Comparison of ENCODE assay signal across 14 cellular contexts in genomic region chr22:24695958-24696511, GRCh38.
DNase-seq lines count a peak whose midpoint lies in the region; ATAC-seq and TF ChIP-seq lines count a peak whose summit lies in the region.
"Had no signal": no experiment of that assay in that cellular context is flagged by ENCODE, and none has a peak within 500 bp of the region (broad histone marks: within the 10 kb centered on the region; RNA-seq: fewer than 3 reads in every experiment).

No MANE protein-coding gene starts in this region.

- no peak for ATAC-seq in GM21528 (IDR thresholded peaks at IDR 0.05; ENCODE audit: low FRiP score, unreplicated experiment)
- ATAC-seq: A549, esophagus mucosa had no signal

- peaks cover 2% of the 10 kb centered on the region for H3K4me1 Mint-ChIP-seq in osteocyte (ENCODE audit: unreplicated experiment)
- H3K4me1 Mint-ChIP-seq: activated CD4-positive, alpha-beta T cell treated with anti-CD3 and anti-CD28 coated beads, Interleukin-2, amount 10 ng/mL, durations not matched to agents 7 days and 5 days; activated naive CD8-positive, alpha-beta T cell treated with anti-CD3 and anti-CD28 coated beads, Interleukin-2, amount 10 ng/mL, durations not matched to agents 7 days and 5 days had no signal

- 12 to 23% (median 16%) methylated on average over 6 to 7 of the region's 7 CpGs for WGBS in spleen, 5 donors
- WGBS in ovary, 3 donors: 10 to 12% (median 11%) methylated on average over 7 of the region's 7 CpGs

- peak overlapping the region; percentile 60 for H3K9ac ChIP-seq in iPS-15b (ENCODE audit: low read depth, low read length)

- no peaks in the 10 kb centered on the region for H3K27me3 ChIP-seq in iPS-15b (ENCODE audit: control insufficient read depth, insufficient read depth, low read length)
- H3K27me3 ChIP-seq in spleen (replicated peaks in 1 of 7): no peaks in the 10 kb centered on the region
- H3K27me3 ChIP-seq in ovary: no peaks in the 10 kb centered on the region
- H3K27me3 ChIP-seq: uterus had no signal

- H3K9me3 Mint-ChIP-seq in osteocyte (ENCODE audit: unreplicated experiment): no peaks in the 10 kb centered on the region
- H3K9me3 Mint-ChIP-seq: activated CD4-positive, alpha-beta T cell treated with anti-CD3 and anti-CD28 coated beads, Interleukin-2, amount 10 ng/mL, durations not matched to agents 7 days and 5 days; activated naive CD8-positive, alpha-beta T cell treated with anti-CD3 and anti-CD28 coated beads, Interleukin-2, amount 10 ng/mL, durations not matched to agents 7 days and 5 days; naive B cell had no signal

- TF ChIP-seq EP300 in ovary (IDR thresholded peaks at IDR 0.05): no peak

- no peak overlapping the region for H3K4me3 Mint-ChIP-seq in osteocyte (ENCODE audit: unreplicated experiment)
- H3K4me3 Mint-ChIP-seq: activated CD4-positive, alpha-beta T cell treated with anti-CD3 and anti-CD28 coated beads, Interleukin-2, amount 10 ng/mL, durations not matched to agents 7 days and 5 days; activated naive CD8-positive, alpha-beta T cell treated with anti-CD3 and anti-CD28 coated beads, Interleukin-2, amount 10 ng/mL, durations not matched to agents 7 days and 5 days; naive B cell had no signal

- peak overlapping the region; percentile 73; the same call in 1 of the 2 replicates for H3K27ac ChIP-seq in VCaP
- H3K27ac ChIP-seq in spleen: peak overlapping the region in 6 of 8 donors; percentile 9 to 64 (median 54)
- H3K27ac ChIP-seq in ovary: no peak overlapping the region
- H3K27ac ChIP-seq: A549, uterus had no signal

- TF ChIP-seq POLR2A in spleen (IDR thresholded peaks at IDR 0.05) (no peak), ovary (IDR thresholded peaks at IDR 0.05) (no peak)

- H3K36me3 ChIP-seq in iPS-15b (ENCODE audit: control insufficient read depth, insufficient read depth, low read length) (peaks cover 5% of the 10 kb centered on the region), spleen (no peaks in the 10 kb centered on the region), ovary (no peaks in the 10 kb centered on the region)
- H3K36me3 ChIP-seq: uterus had no signal

- H3K36me3 Mint-ChIP-seq in osteocyte (ENCODE audit: unreplicated experiment): no peaks in the 10 kb centered on the region
- H3K36me3 Mint-ChIP-seq: activated naive CD8-positive, alpha-beta T cell treated with anti-CD3 and anti-CD28 coated beads, Interleukin-2, amount 10 ng/mL, durations not matched to agents 7 days and 5 days; naive B cell had no signal

- H3K9me3 ChIP-seq in iPS-15b (ENCODE audit: control insufficient read depth, insufficient read depth, low read length): no peaks in the 10 kb centered on the region
- no peaks in the 10 kb centered on the region for H3K9me3 ChIP-seq in spleen
- no peaks in the 10 kb centered on the region for H3K9me3 ChIP-seq in ovary
- H3K9me3 ChIP-seq: A549, uterus had no signal

- TF ChIP-seq CTCF in VCaP (conservative IDR thresholded peaks at IDR 0.05): no peak
- no peak for TF ChIP-seq CTCF in spleen (IDR thresholded peaks at IDR 0.05 in 8 of 11, conservative IDR thresholded peaks at IDR 0.05 in 3 of 11)
- no peak for TF ChIP-seq CTCF in ovary (IDR thresholded peaks at IDR 0.05)
- no peak for TF ChIP-seq CTCF in osteocyte (IDR thresholded peaks at IDR 0.05)

- H3K27ac Mint-ChIP-seq in osteocyte (ENCODE audit: unreplicated experiment): no peak overlapping the region
- H3K27ac Mint-ChIP-seq: activated CD4-positive, alpha-beta T cell treated with anti-CD3 and anti-CD28 coated beads, Interleukin-2, amount 10 ng/mL, durations not matched to agents 7 days and 5 days; activated naive CD8-positive, alpha-beta T cell treated with anti-CD3 and anti-CD28 coated beads, Interleukin-2, amount 10 ng/mL, durations not matched to agents 7 days and 5 days had no signal

- no peak overlapping the region for H3K4me3 ChIP-seq in iPS-15b (ENCODE audit: low read depth, low read length)
- H3K4me3 ChIP-seq in spleen: peak overlapping the region in 1 of 8 donors; percentile 28
- H3K4me3 ChIP-seq in ovary: no peak overlapping the region
- H3K4me3 ChIP-seq: A549, uterus had no signal

- DNase-seq in NCI-H1436 (lab: John Stamatoyannopoulos, UW) (peak; percentile 1), NCI-H1436 treated with DMSO at 0.1 percent for 48 hours (lab: John Stamatoyannopoulos, UW) (no peak), spleen (no peak), ovary (no peak), osteocyte (ENCODE audit: extremely low spot score, unreplicated experiment) (no peak)
- DNase-seq: activated CD4-positive, alpha-beta T cell treated with anti-CD3 and anti-CD28 coated beads, Interleukin-2, amount 10 ng/mL, durations not matched to agents 7 days and 5 days; activated naive CD8-positive, alpha-beta T cell treated with anti-CD3 and anti-CD28 coated beads, Interleukin-2, amount 10 ng/mL, durations not matched to agents 7 days and 5 days; naive B cell; uterus had no signal

- intact Hi-C loops in spleen (cut with DNase I; ENCODE audit: low total_unique reads): no loop called here
- intact Hi-C loops in ovary (cut with DNase I): no loop called here

- peaks cover 7% of the 10 kb centered on the region for H3K27me3 Mint-ChIP-seq in osteocyte (ENCODE audit: unreplicated experiment)

- H3K4me1 ChIP-seq in iPS-15b (ENCODE audit: control insufficient read depth, insufficient read depth, low read length) (peaks cover 22% of the 10 kb centered on the region), spleen (peaks cover 5 to 42% (median 28%) of the 10 kb centered on the region in 6 donors), ovary (ENCODE audit: insufficient read depth) (peaks cover 3% of the 10 kb centered on the region)
- H3K4me1 ChIP-seq: A549, uterus had no signal

Comparison
In these comparisons a context has a peak if more than half of its experiments do, and no peak if none do; other contexts are left out.
1. H3K27ac ChIP-seq: peak in VCaP (single experiment) and spleen (6 of 8); none in ovary (0 of 2).